Comparison of ENCODE assay signal across 10 cellular contexts in the genomic region with DNA sequence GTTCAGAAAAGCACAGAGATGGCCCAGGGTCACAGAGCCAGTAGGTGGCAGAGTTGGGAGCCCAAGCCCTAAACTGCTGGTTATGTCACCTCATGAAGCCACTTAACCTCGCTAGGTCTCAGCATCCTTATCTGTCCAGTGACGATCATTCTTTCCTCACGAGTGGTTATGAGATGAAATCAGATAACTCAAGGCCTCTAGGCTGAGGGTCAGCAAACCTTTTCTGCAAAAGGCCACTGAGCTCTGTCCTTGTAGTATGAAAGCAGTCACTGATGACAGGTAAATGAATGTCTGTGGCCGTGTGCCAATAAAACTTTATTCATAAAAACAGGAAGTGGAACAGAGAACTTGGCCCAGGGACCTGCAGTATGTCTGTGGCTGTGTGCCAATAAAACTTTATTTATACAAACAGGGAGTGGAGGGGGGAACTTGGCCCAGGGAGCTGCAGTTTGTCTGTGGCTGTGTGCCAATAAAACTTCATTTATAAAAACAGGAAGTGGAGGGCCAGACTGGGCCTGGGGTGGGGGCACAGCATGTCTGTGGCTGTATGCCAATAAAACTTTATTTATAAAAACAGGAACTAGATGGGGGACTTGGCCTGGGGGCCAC.
DNase-seq lines count a peak whose midpoint lies in the region; ATAC-seq and TF ChIP-seq lines count a peak whose summit lies in the region.
"Had no signal": no experiment of that assay in that cellular context is flagged by ENCODE, and none has a peak within 500 bp of the region (broad histone marks: within the 10 kb centered on the region; RNA-seq: fewer than 3 reads in every experiment).

No MANE protein-coding gene starts in this region.

- H3K27ac ChIP-seq in OCI-LY3 (ENCODE audit: low read length) (peak overlapping the region; percentile 6; the same call in 1 of the 2 replicates), dorsolateral prefrontal cortex (peak overlapping the region in 37 of 59 donors; percentile 1 to 93 (median 49)), mammary epithelial cell (ENCODE audit: insufficient read depth, low read depth, low read length) (no peak overlapping the region)

- H3K36me3 Mint-ChIP-seq in stimulated activated naive B cell treated with anti-CD40 and anti-IgM and Interleukin-4, amounts not matched to agents 10 μg/mL and 1 μg/mL and 100 μg/mL, for 72 hours: peaks cover 23 to 35% of the 10 kb centered on the region in 2 donors

- peak overlapping the region; percentile 91 for H3K27ac Mint-ChIP-seq in stimulated activated naive B cell treated with anti-CD40 and anti-IgM and Interleukin-4, amounts not matched to agents 10 μg/mL and 1 μg/mL and 100 μg/mL, for 72 hours

- H3K4me1 ChIP-seq in OCI-LY3 (ENCODE audit: low read length): peaks cover 46% of the 10 kb centered on the region
- H3K4me1 ChIP-seq in mammary epithelial cell (ENCODE audit: insufficient read depth, low read length): peaks cover 18% of the 10 kb centered on the region

- H3K4me2 ChIP-seq in OCI-LY3 (ENCODE audit: low read length): peak overlapping the region; percentile 13
- H3K4me2 ChIP-seq in mammary epithelial cell (ENCODE audit: insufficient read depth, low read depth, low read length): no peak overlapping the region

- H3K9me3 ChIP-seq in OCI-LY3 (ENCODE audit: insufficient read depth, low read length) (peaks cover 12% of the 10 kb centered on the region), mammary epithelial cell (replicated peaks; ENCODE audit: insufficient read depth, low read length) (peaks cover 37% of the 10 kb centered on the region)

- peak; percentile 26 to 36 for DNase-seq in NOMO-1 (lab: John Stamatoyannopoulos, UW; ENCODE audit: unreplicated experiment in 2 of 2)
- DNase-seq in NOMO-1 treated with DMSO at 0.1 percent for 48 hours (lab: John Stamatoyannopoulos, UW; ENCODE audit: unreplicated experiment): no peak
- DNase-seq in dorsolateral prefrontal cortex: no peak
- DNase-seq in stimulated activated naive B cell treated with anti-CD40 and anti-IgM and Interleukin-4, amounts not matched to agents 10 μg/mL and 1 μg/mL and 100 μg/mL, for 72 hours: peak; percentile 56
- no peak for DNase-seq in mammary epithelial cell
- DNase-seq in NCI-H510A (lab: John Stamatoyannopoulos, UW): no peak
- no peak for DNase-seq in iPS-NIHi11 (ENCODE audit: low spot score)
- DNase-seq: activated T-cell treated with anti-CD3 and anti-CD28 coated beads, Interleukin-2, amount 50 U/mL, for 1 hour; tibial artery had no signal

- BruUV-seq in mammary epithelial cell (replicated peaks; lab: Mats Ljungman, UMichigan): no TSS peak

- peaks cover 9% of the 10 kb centered on the region for H3K36me3 ChIP-seq in OCI-LY3 (replicated peaks; ENCODE audit: low read depth, low read length)
- H3K36me3 ChIP-seq in mammary epithelial cell (ENCODE audit: insufficient read depth, low read length): no peaks in the 10 kb centered on the region
- H3K36me3 ChIP-seq: tibial artery had no signal

- H3K9ac ChIP-seq in OCI-LY3 (ENCODE audit: low read length): no peak overlapping the region; the same call in 1 of the 2 replicates
- no peak overlapping the region for H3K9ac ChIP-seq in mammary epithelial cell (ENCODE audit: insufficient read depth, low read length)

- 99% methylated on average over 4 of the region's 4 CpGs for WGBS in mammary epithelial cell (ENCODE audit: low coverage, missing lambda C conversion rate)

- H4K20me1 ChIP-seq in OCI-LY3 (ENCODE audit: insufficient read depth, low read length) (no peaks in the 10 kb centered on the region), mammary epithelial cell (ENCODE audit: insufficient read depth, low read length) (no peaks in the 10 kb centered on the region)

- peak overlapping the region; percentile 32 to 36 for H3K4me3 Mint-ChIP-seq in stimulated activated naive B cell treated with anti-CD40 and anti-IgM and Interleukin-4, amounts not matched to agents 10 μg/mL and 1 μg/mL and 100 μg/mL, for 72 hours

- CTCF ChIA-PET in mammary epithelial cell (lab: Charles Lee; ENCODE audit: low non-redundant PET): no interaction called here

- H3K27me3 Mint-ChIP-seq in stimulated activated naive B cell treated with anti-CD40 and anti-IgM and Interleukin-4, amounts not matched to agents 10 μg/mL and 1 μg/mL and 100 μg/mL, for 72 hours: no peaks in the 10 kb centered on the region

- H3K4me3 ChIP-seq in OCI-LY3 (ENCODE audit: low read length): peak overlapping the region; percentile 1; the same call in 1 of the 2 replicates
- no peak overlapping the region for H3K4me3 ChIP-seq in dorsolateral prefrontal cortex
- no peak overlapping the region for H3K4me3 ChIP-seq in mammary epithelial cell (replicated peaks in 1 of 3; ENCODE audit: insufficient read depth in 1 of 3, low read depth in 2 of 3, low read length in 3 of 3)
- H3K4me3 ChIP-seq: tibial artery had no signal

- H3K27me3 ChIP-seq in OCI-LY3 (ENCODE audit: low read depth, low read length) (peaks cover 26% of the 10 kb centered on the region), dorsolateral prefrontal cortex (no peaks in the 10 kb centered on the region), mammary epithelial cell (ENCODE audit: insufficient read depth, low read length) (no peaks in the 10 kb centered on the region)

- TF ChIP-seq CTCF in OCI-LY3 (IDR thresholded peaks at IDR 0.05; ENCODE audit: low read depth, low read length): 0 out of 2 replicates have a peak, but pooled peaks have one; percentile 22
- no peak for TF ChIP-seq CTCF in dorsolateral prefrontal cortex (IDR thresholded peaks at IDR 0.05 in 54 of 56, conservative IDR thresholded peaks at IDR 0.05 in 2 of 56; ENCODE audit: low read depth in 1 of 56, partially characterized antibody in 56 of 56)
- no peak for TF ChIP-seq CTCF in mammary epithelial cell (conservative IDR thresholded peaks at IDR 0.05 in 1 of 2, IDR thresholded peaks at IDR 0.05 in 1 of 2; ENCODE audit: extremely low read depth in 1 of 2, insufficient read depth in 1 of 2, low read depth in 1 of 2, low read length in 2 of 2)

- peaks cover 69 to 96% of the 10 kb centered on the region in 2 donors for H3K4me1 Mint-ChIP-seq in stimulated activated naive B cell treated with anti-CD40 and anti-IgM and Interleukin-4, amounts not matched to agents 10 μg/mL and 1 μg/mL and 100 μg/mL, for 72 hours

- in situ Hi-C loops in mammary epithelial cell (cut with MboI; ENCODE audit: low sequenced_read_pairs in 2 of 2): no loop called here

- dilution Hi-C loops in mammary epithelial cell (cut with HindIII; ENCODE audit: low sequenced_read_pairs): no loop called here

- no peaks in the 10 kb centered on the region for H3K9me3 Mint-ChIP-seq in stimulated activated naive B cell treated with anti-CD40 and anti-IgM and Interleukin-4, amounts not matched to agents 10 μg/mL and 1 μg/mL and 100 μg/mL, for 72 hours

- ATAC-seq in stimulated activated naive B cell treated with anti-CD40 and anti-IgM and Interleukin-4, amounts not matched to agents 10 μg/mL and 1 μg/mL and 100 μg/mL, for 72 hours (replicated peaks): peak in 1 of 2 donors; percentile 19

- no peaks in the 10 kb centered on the region for H3K79me2 ChIP-seq in OCI-LY3 (ENCODE audit: low read length)
- H3K79me2 ChIP-seq in mammary epithelial cell (ENCODE audit: insufficient read depth, low read length): no peaks in the 10 kb centered on the region

- H2AFZ ChIP-seq in OCI-LY3 (ENCODE audit: low read depth, low read length) (peak overlapping the region; percentile 29; the same call in 1 of the 2 replicates), mammary epithelial cell (ENCODE audit: low read depth, low read length) (no peak overlapping the region)

- intact Hi-C loops in dorsolateral prefrontal cortex (cut with DNase I) (no loop called here), mammary epithelial cell (cut with micrococcal nuclease) (no loop called here)

Comparison
In these comparisons a context has a peak if more than half of its experiments do, and no peak if none do; other contexts are left out.
1. DNase-seq: peak in NOMO-1 (2 of 2) and stimulated activated naive B cell treated with anti-CD40 and anti-IgM and Interleukin-4, amounts not matched to agents 10 μg/mL and 1 μg/mL and 100 μg/mL, for 72 hours (single experiment); none in NOMO-1 treated with DMSO at 0.1 percent for 48 hours (single experiment), dorsolateral prefrontal cortex (0 of 10), mammary epithelial cell (single experiment), NCI-H510A (single experiment) and iPS-NIHi11 (single experiment).